In the genomic region with DNA sequence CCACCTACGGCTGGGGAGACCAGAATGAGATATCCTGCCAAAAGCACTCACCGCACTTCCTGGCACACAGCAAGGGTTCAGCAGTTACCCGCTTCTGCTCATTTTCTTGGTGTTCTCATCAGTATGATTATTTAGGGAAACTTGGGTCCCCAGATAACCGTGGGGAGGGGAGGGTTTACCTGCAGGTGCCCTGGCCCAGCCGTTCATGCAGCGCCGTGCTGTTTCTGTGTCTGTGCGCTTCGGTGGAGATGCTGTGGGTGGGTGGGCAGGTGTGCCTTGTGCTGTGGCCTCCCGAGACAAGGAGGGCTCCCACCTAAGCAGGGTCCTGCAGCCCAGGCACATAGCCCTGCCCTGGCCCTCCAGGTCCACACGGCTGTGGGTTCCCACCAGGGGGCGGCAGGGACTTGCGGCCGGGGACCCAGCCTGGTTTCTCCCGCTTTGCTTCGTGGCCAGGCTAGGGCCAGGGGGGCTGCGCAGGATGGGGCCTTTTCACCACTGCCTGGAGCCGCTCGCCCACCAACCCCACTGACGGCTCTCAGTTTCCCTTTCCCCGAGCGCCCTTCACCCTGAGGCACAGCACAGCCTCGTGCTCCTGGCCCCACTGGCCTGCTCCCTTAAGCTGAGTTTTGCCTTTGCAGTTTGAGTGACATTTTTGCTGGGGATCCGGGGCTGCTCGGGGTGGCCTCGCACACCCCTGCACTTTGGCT, we compare ENCODE assay signal across 8 cellular contexts.
DNase-seq lines count a peak whose midpoint lies in the region; ATAC-seq and TF ChIP-seq lines count a peak whose summit lies in the region.

No MANE protein-coding gene starts in this region.

- intact Hi-C loops in Right ventricle myocardium superior (cut with DNase I) (loop anchor here (2.0 to 5.0 kb wide), 2 partner anchors 82 to 205 kb away; partner anchors contain the start of gene FAM53B), sigmoid colon (cut with DNase I) (loop anchor here (1.0 kb wide), 1 partner anchor 201 kb away; no protein-coding TSS in a partner anchor)

- H3K9me3 ChIP-seq in sigmoid colon = no peaks in the 10 kb centered on the region

- POLR2A ChIA-PET in RWPE1 (lab: Yijun Ruan, JAX; ENCODE audit: low non-redundant PET) = no interaction called here

- H3K27me3 ChIP-seq in sigmoid colon = no peaks in the 10 kb centered on the region

- CTCF ChIA-PET in RWPE1 (lab: Yijun Ruan, JAX) = interaction anchor here (0.6 to 2.6 kb wide), 12 partner anchors 9 to 1291 kb away, joined by 3 to 10 read pairs (median 3); no protein-coding TSS in a partner anchor

- ATAC-seq in Right ventricle myocardium superior (ENCODE audit: poor library complexity) = peak; percentile 93

- peaks cover 0 to 8% (median 6%) of the 10 kb centered on the region in 4 donors for H3K4me1 ChIP-seq in sigmoid colon

- H3K27ac ChIP-seq in RWPE1 (no peak overlapping the region), sigmoid colon (no peak overlapping the region)

- TF ChIP-seq EP300 in sigmoid colon (IDR thresholded peaks at IDR 0.05) = no peak

- TF ChIP-seq POLR2A in sigmoid colon (IDR thresholded peaks at IDR 0.05) = no peak

- 44 to 63% methylated on average over 26 of the region's 26 CpGs for WGBS in sigmoid colon, 2 donors

- no peak overlapping the region for H3K4me3 ChIP-seq in sigmoid colon

- DNase-seq in DMS114 treated with DMSO at 0.1 percent for 48 hours (lab: John Stamatoyannopoulos, UW; ENCODE audit: unreplicated experiment) = peak; percentile 6
- peak; percentile 16 for DNase-seq in HCEC 1CT
- DNase-seq in RWPE1 (ENCODE audit: low spot score) = peak; percentile 67
- DNase-seq in activated gamma-delta T cell treated with Interleukin-2 at 50 U/mL for 16 hours = peak; percentile 70
- DNase-seq in Right ventricle myocardium superior = peak; percentile 86
- DNase-seq in sigmoid colon = peak; percentile 84
- DNase-seq in NCI-H128 (lab: John Stamatoyannopoulos, UW; ENCODE audit: unreplicated experiment) = no peak
- DNase-seq in NCI-H2107 (lab: John Stamatoyannopoulos, UW) = no peak

- TF ChIP-seq CTCF in RWPE1 (conservative IDR thresholded peaks at IDR 0.05; ENCODE audit: low read depth) = peak; percentile 79
- peak; percentile 77 to 91 (median 86) for TF ChIP-seq CTCF in sigmoid colon (IDR thresholded peaks at IDR 0.05)

- no peaks in the 10 kb centered on the region for H3K36me3 ChIP-seq in sigmoid colon

Comparison
In these comparisons a context has a peak if more than half of its experiments do, and no peak if none do; other contexts are left out.
1. DNase-seq: peak in DMS114 treated with DMSO at 0.1 percent for 48 hours (single experiment), HCEC 1CT (single experiment), RWPE1 (single experiment), activated gamma-delta T cell treated with Interleukin-2 at 50 U/mL for 16 hours (single experiment), Right ventricle myocardium superior (single experiment) and sigmoid colon (single experiment); none in NCI-H128 (single experiment) and NCI-H2107 (single experiment).